ENCODE assay signal across 16 cellular contexts in the genomic region with DNA sequence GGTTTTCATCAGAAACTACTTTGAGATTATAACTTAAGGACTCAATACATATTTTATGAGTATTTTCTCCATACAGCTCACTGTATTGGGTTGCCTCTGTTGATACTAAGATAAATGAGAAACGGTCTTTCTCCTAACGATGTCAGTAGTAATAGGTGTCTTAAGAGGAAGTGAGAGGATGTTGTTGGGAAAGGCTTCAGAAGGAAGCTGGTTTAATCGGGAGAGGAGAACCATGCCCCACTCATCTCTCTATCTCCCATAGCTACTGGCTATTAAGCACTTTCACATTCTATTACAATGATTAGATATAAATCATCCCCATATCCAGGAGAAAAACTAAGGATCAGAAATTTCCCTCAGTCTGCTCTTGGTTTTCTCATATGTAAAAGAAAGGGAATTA. TPM values are rescaled to one million over a fixed set of nuclear protein-coding genes. Genes with fewer than 3 reads are reported as not detected.
"Had no signal": no experiment of that assay in that cellular context is flagged by ENCODE, and none has a peak within 500 bp of the region (broad histone marks: within the 10 kb centered on the region; RNA-seq: fewer than 3 reads in every experiment).

No MANE protein-coding gene starts in this region.

- H3K4me1 ChIP-seq: tibial artery had no signal

- H3K4me3 Mint-ChIP-seq: activated CD8-positive, alpha-beta memory T cell treated with anti-CD3 and anti-CD28 coated beads, Interleukin-2, amount 10 ng/mL, durations not matched to agents 7 days and 5 days; activated T-cell treated with anti-CD3 and anti-CD28 coated beads, Interleukin-2, amount 50 U/mL, for 24 hours; naive thymus-derived CD8-positive, alpha-beta T cell had no signal

- H3K36me3 Mint-ChIP-seq: activated CD8-positive, alpha-beta memory T cell treated with anti-CD3 and anti-CD28 coated beads, Interleukin-2, amount 10 ng/mL, durations not matched to agents 7 days and 5 days had no signal

- H3K27ac Mint-ChIP-seq: activated CD8-positive, alpha-beta memory T cell treated with anti-CD3 and anti-CD28 coated beads, Interleukin-2, amount 10 ng/mL, durations not matched to agents 7 days and 5 days; activated naive CD4-positive, alpha-beta T cell treated with anti-CD3 and anti-CD28 coated beads, Interleukin-2, amount 50 U/mL, for 72 hours; activated T-cell treated with anti-CD3 and anti-CD28 coated beads, Interleukin-2, amount 50 U/mL, for 24 hours; naive thymus-derived CD8-positive, alpha-beta T cell had no signal

- H3K27me3 ChIP-seq: brain microvascular endothelial cell, tibial artery had no signal

- H3K27me3 Mint-ChIP-seq: activated CD8-positive, alpha-beta memory T cell treated with anti-CD3 and anti-CD28 coated beads, Interleukin-2, amount 10 ng/mL, durations not matched to agents 7 days and 5 days had no signal

- H3K4me1 Mint-ChIP-seq: activated CD8-positive, alpha-beta memory T cell treated with anti-CD3 and anti-CD28 coated beads, Interleukin-2, amount 10 ng/mL, durations not matched to agents 7 days and 5 days had no signal

- DNase-seq: activated CD8-positive, alpha-beta memory T cell treated with anti-CD3 and anti-CD28 coated beads, Interleukin-2, amount 10 ng/mL, durations not matched to agents 7 days and 5 days; activated effector memory CD4-positive, alpha-beta T cell treated with anti-CD3 and anti-CD28 coated beads, Interleukin-2, amount 50 U/mL, for 16 hours; activated T-cell treated with anti-CD3 and anti-CD28 coated beads, Interleukin-2, amount 50 U/mL, for 24 hours; amygdala; cerebellar nuclear complex; dermis blood vessel endothelial cell; naive thymus-derived CD8-positive, alpha-beta T cell; posterior cingulate gyrus; tibial artery had no signal

- ATAC-seq: activated CD8-positive, alpha-beta memory T cell treated with anti-CD3 and anti-CD28 coated beads, Interleukin-2, amount 10 ng/mL, durations not matched to agents 7 days and 5 days; naive thymus-derived CD8-positive, alpha-beta T cell had no signal

- H3K36me3 ChIP-seq: brain microvascular endothelial cell, tibial artery had no signal

- H3K27ac ChIP-seq: brain microvascular endothelial cell, tibial artery had no signal

- H3K4me3 ChIP-seq: skin epidermis, tibial artery had no signal

RNA-seq across cellular contexts. Expression of a gene that starts 2.0 kb away (rescaled TPM):
- total RNA-seq: activated CD8-positive, alpha-beta memory T cell treated with anti-CD3 and anti-CD28 coated beads, Interleukin-2, amount 10 ng/mL, durations not matched to agents 7 days and 5 days; activated naive CD4-positive, alpha-beta T cell treated with anti-CD3 and anti-CD28 coated beads, Interleukin-2, amount 50 U/mL, for 72 hours; dermis blood vessel endothelial cell; lung microvascular endothelial cell; T-helper 2 cell treated with Interferon-gamma antibody and Interleukin-4, amounts not matched to agents 100 ng/mL and 5 ng/mL, for 36 hours had no signal
- polyA plus RNA-seq: naive thymus-derived CD8-positive, alpha-beta T cell had no signal

RNA-seq across cellular contexts. Expression of a gene that starts 28.6 kb away (rescaled TPM):
- total RNA-seq: activated CD8-positive, alpha-beta memory T cell treated with anti-CD3 and anti-CD28 coated beads, Interleukin-2, amount 10 ng/mL, durations not matched to agents 7 days and 5 days; activated naive CD4-positive, alpha-beta T cell treated with anti-CD3 and anti-CD28 coated beads, Interleukin-2, amount 50 U/mL, for 72 hours; dermis blood vessel endothelial cell; lung microvascular endothelial cell; mononuclear cell; naive thymus-derived CD8-positive, alpha-beta T cell; T-helper 2 cell treated with Interferon-gamma antibody and Interleukin-4, amounts not matched to agents 100 ng/mL and 5 ng/mL, for 36 hours had no signal
- polyA plus RNA-seq: esophagus; naive thymus-derived CD8-positive, alpha-beta T cell had no signal

RNA-seq across cellular contexts. Expression of a gene that starts 28.8 kb away (rescaled TPM):
- total RNA-seq: activated CD8-positive, alpha-beta memory T cell treated with anti-CD3 and anti-CD28 coated beads, Interleukin-2, amount 10 ng/mL, durations not matched to agents 7 days and 5 days; activated naive CD4-positive, alpha-beta T cell treated with anti-CD3 and anti-CD28 coated beads, Interleukin-2, amount 50 U/mL, for 72 hours; dermis blood vessel endothelial cell; lung microvascular endothelial cell; naive thymus-derived CD8-positive, alpha-beta T cell; T-helper 2 cell treated with Interferon-gamma antibody and Interleukin-4, amounts not matched to agents 100 ng/mL and 5 ng/mL, for 36 hours had no signal
- polyA plus RNA-seq: esophagus; naive thymus-derived CD8-positive, alpha-beta T cell had no signal

RNA-seq across cellular contexts. Expression of a gene that starts 50.9 kb away (rescaled TPM):
- total RNA-seq: activated CD8-positive, alpha-beta memory T cell treated with anti-CD3 and anti-CD28 coated beads, Interleukin-2, amount 10 ng/mL, durations not matched to agents 7 days and 5 days; dermis blood vessel endothelial cell; lung microvascular endothelial cell had no signal
- polyA plus RNA-seq: naive thymus-derived CD8-positive, alpha-beta T cell had no signal
